In the genomic region with DNA sequence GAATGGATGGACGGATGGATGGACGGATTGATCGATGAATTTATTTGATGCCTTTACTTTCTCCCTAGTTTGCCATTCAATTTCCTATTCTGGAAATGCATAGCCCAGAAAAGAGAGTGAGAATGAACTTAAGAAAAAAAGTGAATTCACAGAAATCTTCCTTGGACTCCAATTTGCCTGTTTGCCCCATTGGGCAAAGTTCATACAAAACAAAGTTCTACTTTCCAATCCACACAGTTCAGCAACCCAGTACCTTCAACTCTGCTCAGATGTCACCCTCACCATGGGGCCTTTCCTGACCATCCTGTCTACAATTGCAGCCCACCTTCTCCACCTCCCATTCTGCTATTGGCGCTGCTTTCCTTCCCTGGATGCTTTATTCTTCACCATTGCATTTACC, we compare ENCODE assay signal across 1 cellular context.
TF ChIP-seq lines count a peak whose summit lies in the region.

No MANE protein-coding gene starts in this region.

TF ChIP-seq in H1, 55 proteins besides CTCF, POLR2A, EP300 and RAD21:
- TF ChIP-seq EGR1 (IDR thresholded peaks at IDR 0.05; ENCODE audit: borderline replicate concordance, low read depth, low read length): no peak
- no peak for TF ChIP-seq HDAC2 (IDR thresholded peaks at IDR 0.05; ENCODE audit: borderline replicate concordance in 1 of 2, low read depth in 2 of 2, low read length in 2 of 2)
- no peak for TF ChIP-seq CBX5 (IDR thresholded peaks at IDR 0.05; ENCODE audit: low read depth, low read length)
- no peak for TF ChIP-seq ATF3 (IDR thresholded peaks at IDR 0.05; ENCODE audit: insufficient read depth, low read depth, low read length)
- no peak for TF ChIP-seq CREB1 (IDR thresholded peaks at IDR 0.05)
- TF ChIP-seq SUZ12 (IDR thresholded peaks at IDR 0.05; ENCODE audit: low read length): no peak
- TF ChIP-seq BACH1 (IDR thresholded peaks at IDR 0.05; ENCODE audit: low read length): no peak
- TF ChIP-seq SAP30 (IDR thresholded peaks at IDR 0.05; ENCODE audit: insufficient read depth, insufficient replicate concordance, low read length): no peak
- no peak for TF ChIP-seq MAFK (IDR thresholded peaks at IDR 0.05; ENCODE audit: low read depth, low read length)
- TF ChIP-seq RFX5 (IDR thresholded peaks at IDR 0.05; ENCODE audit: borderline replicate concordance, low read depth, low read length): no peak
- TF ChIP-seq FOSL1 (IDR thresholded peaks at IDR 0.05; ENCODE audit: insufficient read depth, low read depth, low read length): no peak
- no peak for TF ChIP-seq SP4 (IDR thresholded peaks at IDR 0.05; ENCODE audit: low read length)
- no peak for TF ChIP-seq SRF (IDR thresholded peaks at IDR 0.05; ENCODE audit: low read depth, low read length)
- no peak for TF ChIP-seq SP1 (IDR thresholded peaks at IDR 0.05; ENCODE audit: low read depth, low read length)
- no peak for TF ChIP-seq TEAD4 (IDR thresholded peaks at IDR 0.05; ENCODE audit: low read depth, low read length)
- no peak for TF ChIP-seq NRF1 (IDR thresholded peaks at IDR 0.05; ENCODE audit: low read depth, low read length)
- TF ChIP-seq SP2 (IDR thresholded peaks at IDR 0.05; ENCODE audit: low read length): no peak
- no peak for TF ChIP-seq PHF8 (conservative IDR thresholded peaks at IDR 0.05; ENCODE audit: low read depth, low read length)
- TF ChIP-seq, protein P1, sequence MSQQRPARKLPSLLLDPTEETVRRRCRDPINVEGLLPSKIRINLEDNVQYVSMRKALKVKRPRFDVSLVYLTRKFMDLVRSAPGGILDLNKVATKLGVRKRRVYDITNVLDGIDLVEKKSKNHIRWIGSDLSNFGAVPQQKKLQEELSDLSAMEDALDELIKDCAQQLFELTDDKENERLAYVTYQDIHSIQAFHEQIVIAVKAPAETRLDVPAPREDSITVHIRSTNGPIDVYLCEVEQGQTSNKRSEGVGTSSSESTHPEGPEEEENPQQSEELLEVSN (IDR thresholded peaks at IDR 0.05): no peak
- TF ChIP-seq KDM5A (IDR thresholded peaks at IDR 0.05; ENCODE audit: low read length): no peak
